11 cellular contexts compared by ENCODE assay signal in the genomic region with DNA sequence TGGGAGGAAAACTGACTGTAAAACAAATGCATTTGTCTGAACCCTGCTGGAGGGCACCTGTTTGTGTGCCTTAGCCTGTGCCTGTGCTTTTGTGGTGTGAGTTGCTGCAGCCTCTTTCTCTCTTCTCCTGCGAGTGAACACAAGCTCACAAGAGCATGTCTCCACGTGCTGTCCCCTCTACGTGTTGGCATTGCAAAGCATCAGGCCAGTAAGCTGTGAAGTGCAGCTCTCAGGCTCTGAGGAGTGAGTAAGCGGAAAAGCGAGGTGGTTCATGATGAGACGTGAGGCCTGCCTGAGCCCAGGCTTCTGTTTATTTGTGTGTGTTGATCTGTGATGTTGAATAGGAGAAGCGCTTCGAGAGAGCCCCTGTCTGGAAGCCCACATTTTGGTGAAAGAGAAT.
A peak's percentile ranks its signal among the peaks of the same experiment; 100 is the strongest.
DNase-seq lines count a peak whose midpoint lies in the region; ATAC-seq lines count a peak whose summit lies in the region.
"Had no signal": no experiment of that assay in that cellular context is flagged by ENCODE, and none has a peak within 500 bp of the region (broad histone marks: within the 10 kb centered on the region; RNA-seq: fewer than 3 reads in every experiment).

No MANE protein-coding gene starts in this region.

- H3K27me3 ChIP-seq in right cardiac atrium (ENCODE audit: control insufficient read depth, insufficient read depth) = no peaks in the 10 kb centered on the region

- intact Hi-C loops in right cardiac atrium (cut with DNase I) = no loop called here
- intact Hi-C loops in posterior vena cava (cut with DNase I) = no loop called here

- 65% methylated on average over 8 of the region's 8 CpGs for WGBS in right cardiac atrium

- no peak for ATAC-seq in activated T-helper 17 cell treated with anti-CD3 and anti-CD28 coated beads, Interleukin-2, amount 50 U/mL, for 72 hours (replicated peaks)
- ATAC-seq in right cardiac atrium = peak; percentile 64 to 74

- no peak overlapping the region for H3K4me3 Mint-ChIP-seq in activated T-cell treated with anti-CD3 and anti-CD28 coated beads, Interleukin-2, amount 50 U/mL, for 24 hours
- no peak overlapping the region for H3K4me3 Mint-ChIP-seq in activated T-helper 17 cell treated with anti-CD3 and anti-CD28 coated beads, Interleukin-2, amount 50 U/mL, for 72 hours
- H3K4me3 Mint-ChIP-seq in stimulated activated naive CD8-positive, alpha-beta T cell treated with anti-CD3 and anti-CD28 coated beads, Interleukin-15, Interleukin-2, amounts not matched to agents 100 ng/mL and 50 ng/mL, for 24 hours = no peak overlapping the region

- no peaks in the 10 kb centered on the region for H3K36me3 Mint-ChIP-seq in activated T-cell treated with anti-CD3 and anti-CD28 coated beads, Interleukin-2, amount 50 U/mL, for 24 hours (ENCODE audit: low read depth)
- H3K36me3 Mint-ChIP-seq in activated T-helper 17 cell treated with anti-CD3 and anti-CD28 coated beads, Interleukin-2, amount 50 U/mL, for 72 hours (ENCODE audit: low read depth) = no peaks in the 10 kb centered on the region
- no peaks in the 10 kb centered on the region for H3K36me3 Mint-ChIP-seq in stimulated activated naive CD8-positive, alpha-beta T cell treated with anti-CD3 and anti-CD28 coated beads, Interleukin-15, Interleukin-2, amounts not matched to agents 100 ng/mL and 50 ng/mL, for 24 hours (ENCODE audit: low read depth)
- H3K36me3 Mint-ChIP-seq: activated naive CD4-positive, alpha-beta T cell treated with anti-CD3 and anti-CD28 coated beads, Interleukin-2, amount 50 U/mL, for 72 hours had no signal

- no peak for DNase-seq in activated T-cell treated with anti-CD3 and anti-CD28 coated beads, Interleukin-2, amount 50 U/mL, for 24 hours
- DNase-seq in activated T-cell treated with anti-CD3 and anti-CD28 coated beads, Interleukin-2, amount 50 U/mL, for 1 hour = no peak
- DNase-seq in right cardiac atrium (peak in 1 of 3 donors; percentile 52), posterior vena cava (ENCODE audit: low spot score) (no peak), epidermal melanocyte (ENCODE audit: insufficient read length, low spot score) (no peak)
- no peak for DNase-seq in activated effector memory CD4-positive, alpha-beta T cell treated with anti-CD3 and anti-CD28 coated beads, Interleukin-2, amount 50 U/mL, for 16 hours
- DNase-seq: activated CD4-positive, CD25-positive, alpha-beta regulatory T cell; stimulated activated CD4-positive, alpha-beta T cell treated with anti-CD3 and anti-CD28 coated beads, Interleukin-15, amount 100 ng/mL, for 24 hours had no signal

- no peaks in the 10 kb centered on the region for H3K9me3 ChIP-seq in right cardiac atrium (ENCODE audit: control insufficient read depth, low read length)

- H3K27me3 Mint-ChIP-seq in activated T-cell treated with anti-CD3 and anti-CD28 coated beads, Interleukin-2, amount 50 U/mL, for 24 hours = no peaks in the 10 kb centered on the region
- no peaks in the 10 kb centered on the region for H3K27me3 Mint-ChIP-seq in activated T-helper 17 cell treated with anti-CD3 and anti-CD28 coated beads, Interleukin-2, amount 50 U/mL, for 72 hours
- no peaks in the 10 kb centered on the region for H3K27me3 Mint-ChIP-seq in stimulated activated naive CD8-positive, alpha-beta T cell treated with anti-CD3 and anti-CD28 coated beads, Interleukin-15, Interleukin-2, amounts not matched to agents 100 ng/mL and 50 ng/mL, for 24 hours

- H3K9me3 Mint-ChIP-seq in activated T-cell treated with anti-CD3 and anti-CD28 coated beads, Interleukin-2, amount 50 U/mL, for 24 hours = peaks cover 5% of the 10 kb centered on the region
- H3K9me3 Mint-ChIP-seq in activated T-helper 17 cell treated with anti-CD3 and anti-CD28 coated beads, Interleukin-2, amount 50 U/mL, for 72 hours = no peaks in the 10 kb centered on the region
- H3K9me3 Mint-ChIP-seq in stimulated activated naive CD8-positive, alpha-beta T cell treated with anti-CD3 and anti-CD28 coated beads, Interleukin-15, Interleukin-2, amounts not matched to agents 100 ng/mL and 50 ng/mL, for 24 hours = no peaks in the 10 kb centered on the region

- no peak overlapping the region for H3K4me3 ChIP-seq in right cardiac atrium (ENCODE audit: low read length)

- peaks cover 18% of the 10 kb centered on the region for H3K4me1 ChIP-seq in right cardiac atrium (ENCODE audit: control insufficient read depth, insufficient read depth, low read length)

- H3K27ac Mint-ChIP-seq in activated T-cell treated with anti-CD3 and anti-CD28 coated beads, Interleukin-2, amount 50 U/mL, for 24 hours = peak overlapping the region; percentile 30
- peak overlapping the region; percentile 37 for H3K27ac Mint-ChIP-seq in activated T-helper 17 cell treated with anti-CD3 and anti-CD28 coated beads, Interleukin-2, amount 50 U/mL, for 72 hours
- peak overlapping the region; percentile 61 for H3K27ac Mint-ChIP-seq in stimulated activated naive CD8-positive, alpha-beta T cell treated with anti-CD3 and anti-CD28 coated beads, Interleukin-15, Interleukin-2, amounts not matched to agents 100 ng/mL and 50 ng/mL, for 24 hours

- H3K4me1 Mint-ChIP-seq in activated T-cell treated with anti-CD3 and anti-CD28 coated beads, Interleukin-2, amount 50 U/mL, for 24 hours (ENCODE audit: low read depth) = peaks cover 44% of the 10 kb centered on the region
- H3K4me1 Mint-ChIP-seq in activated T-helper 17 cell treated with anti-CD3 and anti-CD28 coated beads, Interleukin-2, amount 50 U/mL, for 72 hours = peaks cover 17% of the 10 kb centered on the region
- H3K4me1 Mint-ChIP-seq in stimulated activated naive CD8-positive, alpha-beta T cell treated with anti-CD3 and anti-CD28 coated beads, Interleukin-15, Interleukin-2, amounts not matched to agents 100 ng/mL and 50 ng/mL, for 24 hours (ENCODE audit: low read depth) = peaks cover 47% of the 10 kb centered on the region

- peak overlapping the region; percentile 73 for H3K27ac ChIP-seq in right cardiac atrium (ENCODE audit: low read length)
